Comparison of ENCODE assay signal across 23 cellular contexts in genomic region chr12:131574397-131574775, GRCh38.
"Had no signal": no experiment of that assay in that cellular context is flagged by ENCODE, and none has a peak within 500 bp of the region (broad histone marks: within the 10 kb centered on the region; RNA-seq: fewer than 3 reads in every experiment).

No MANE protein-coding gene starts in this region.

- H3K4me3 Mint-ChIP-seq: dendritic cell treated with granulocyte-macrophage colony-stimulating factor and Interleukin-4, amounts not matched to agents 40 ng/mL and 50 ng/mL, for 4 days; effector memory CD8-positive, alpha-beta T cell; immature natural killer cell; memory B cell; mesothelial cell of epicardium; natural killer cell; stimulated activated memory B cell treated with anti-CD40 and anti-IgM and Interleukin-4, amounts not matched to agents 10 μg/mL and 1 μg/mL and 100 μg/mL, for 72 hours; stimulated activated naive CD8-positive, alpha-beta T cell treated with anti-CD3 and anti-CD28 coated beads, Interleukin-15, Interleukin-2, amounts not matched to agents 100 ng/mL and 50 ng/mL, for 24 hours had no signal

- ATAC-seq: effector memory CD8-positive, alpha-beta T cell; gastroesophageal sphincter; lower lobe of right lung; natural killer cell; upper lobe of right lung had no signal

- DNase-seq: cerebellar nuclear complex; effector memory CD8-positive, alpha-beta T cell; esophagus squamous epithelium; foreskin fibroblast; immature natural killer cell; kidney; left cardiac atrium; left ventricle myocardium inferior; lower lobe of right lung; natural killer cell; right cardiac atrium; stimulated activated CD4-positive, alpha-beta T cell treated with anti-CD3 and anti-CD28 coated beads, Interleukin-4, amount 100 ng/mL, for 24 hours; tibial artery; upper lobe of right lung had no signal

- H3K36me3 ChIP-seq: esophagus squamous epithelium, gastroesophageal sphincter, left ventricle myocardium inferior, lower lobe of right lung, neutrophil, tibial artery, upper lobe of right lung had no signal

- FAIRE-seq: colon, kidney had no signal

- H3K27me3 ChIP-seq: neutrophil had no signal

- H3K4me3 ChIP-seq: esophagus squamous epithelium, gastroesophageal sphincter, left ventricle myocardium inferior, lower lobe of right lung, smooth muscle cell, tibial artery, upper lobe of right lung had no signal

- H3K27ac Mint-ChIP-seq: dendritic cell treated with granulocyte-macrophage colony-stimulating factor and Interleukin-4, amounts not matched to agents 40 ng/mL and 50 ng/mL, for 4 days; effector memory CD8-positive, alpha-beta T cell; immature natural killer cell; memory B cell; mesothelial cell of epicardium; natural killer cell; stimulated activated memory B cell treated with anti-CD40 and anti-IgM and Interleukin-4, amounts not matched to agents 10 μg/mL and 1 μg/mL and 100 μg/mL, for 72 hours; stimulated activated naive CD8-positive, alpha-beta T cell treated with anti-CD3 and anti-CD28 coated beads, Interleukin-15, Interleukin-2, amounts not matched to agents 100 ng/mL and 50 ng/mL, for 24 hours had no signal

- H3K27ac ChIP-seq: esophagus squamous epithelium, gastroesophageal sphincter, left ventricle myocardium inferior, lower lobe of right lung, neutrophil, tibial artery, upper lobe of right lung had no signal

- H3K4me2 ChIP-seq: smooth muscle cell had no signal

- H3K36me3 Mint-ChIP-seq: immature natural killer cell; memory B cell; mesothelial cell of epicardium; natural killer cell; stimulated activated memory B cell treated with anti-CD40 and anti-IgM and Interleukin-4, amounts not matched to agents 10 μg/mL and 1 μg/mL and 100 μg/mL, for 72 hours had no signal

- H3K4me1 Mint-ChIP-seq: immature natural killer cell; memory B cell; natural killer cell; stimulated activated memory B cell treated with anti-CD40 and anti-IgM and Interleukin-4, amounts not matched to agents 10 μg/mL and 1 μg/mL and 100 μg/mL, for 72 hours had no signal

- H3K9me3 Mint-ChIP-seq: effector memory CD8-positive, alpha-beta T cell; immature natural killer cell; memory B cell; mesothelial cell of epicardium; natural killer cell had no signal

- H3K9me3 ChIP-seq: esophagus squamous epithelium, gastroesophageal sphincter, left ventricle myocardium inferior, lower lobe of right lung, neutrophil, tibial artery, upper lobe of right lung had no signal

- H3K4me1 ChIP-seq: left ventricle myocardium inferior, lower lobe of right lung, tibial artery, upper lobe of right lung had no signal
